In the genomic region with DNA sequence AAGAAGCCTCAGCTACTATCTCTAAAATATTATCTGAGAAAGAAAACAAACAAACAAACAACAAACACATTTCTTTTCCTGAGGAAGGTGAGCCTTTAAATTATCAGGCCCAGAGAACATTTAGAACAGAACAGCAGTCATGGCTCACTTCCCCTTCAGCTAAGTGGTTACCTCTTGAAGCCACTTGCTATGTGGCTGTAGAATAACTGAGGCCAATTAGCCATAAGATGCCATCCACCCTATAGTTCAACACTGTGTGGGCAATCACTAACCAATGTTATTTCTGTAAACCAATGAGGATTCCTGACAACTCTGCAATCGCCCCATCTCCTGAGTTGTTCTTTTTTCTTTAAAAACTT, we compare ENCODE assay signal across 8 cellular contexts. TPM values are rescaled to one million over a fixed set of nuclear protein-coding genes. Genes with fewer than 3 reads are reported as not detected.
DNase-seq lines count a peak whose midpoint lies in the region; TF ChIP-seq lines count a peak whose summit lies in the region.

No MANE protein-coding gene starts in this region.

- H3K79me2 ChIP-seq in PC-9 (ENCODE audit: low read depth): peaks cover 10% of the 10 kb centered on the region

- DNase-seq in activated naive CD4-positive, alpha-beta T cell treated with Interleukin-2 at 50 U/mL for 16 hours: no peak
- DNase-seq in PC-9: peak in 1 of 2 experiments; percentile 40
- DNase-seq in esophagus squamous epithelium (lab: John Stamatoyannopoulos, UW): no peak
- no peak for DNase-seq in tibial artery
- DNase-seq in GF-D8 (lab: John Stamatoyannopoulos, UW): no peak
- DNase-seq in globus pallidus (ENCODE audit: low spot score): no peak
- no peak for DNase-seq in islet precursor cell

- peak overlapping the region; percentile 95 for H3K4me2 ChIP-seq in PC-9

- 86 to 87% methylated on average over 1 of the region's 1 CpG for WGBS in esophagus squamous epithelium, 2 donors

- H3K9me3 ChIP-seq in PC-9 (ENCODE audit: insufficient read depth, low read depth) (no peaks in the 10 kb centered on the region), esophagus squamous epithelium (no peaks in the 10 kb centered on the region), tibial artery (no peaks in the 10 kb centered on the region)

- peaks cover 72% of the 10 kb centered on the region for H3K4me1 Mint-ChIP-seq in activated naive CD4-positive, alpha-beta T cell treated with anti-CD3 and anti-CD28 coated beads, Interleukin-2, amount 50 U/mL, for 24 hours

- H2AFZ ChIP-seq in PC-9: no peak overlapping the region

- H3K27me3 ChIP-seq in PC-9 (ENCODE audit: insufficient read depth, low read depth): no peaks in the 10 kb centered on the region
- no peaks in the 10 kb centered on the region for H3K27me3 ChIP-seq in esophagus squamous epithelium
- no peaks in the 10 kb centered on the region for H3K27me3 ChIP-seq in tibial artery

- H3K4me1 ChIP-seq in PC-9 (replicated peaks; ENCODE audit: insufficient read depth) (peaks cover 69% of the 10 kb centered on the region), esophagus squamous epithelium (peaks cover 28 to 80% (median 59%) of the 10 kb centered on the region in 3 donors), tibial artery (peaks cover 0 to 63% (median 49%) of the 10 kb centered on the region in 4 donors)

- H3F3A ChIP-seq in PC-9 (ENCODE audit: insufficient read depth, low read depth): peaks cover 84% of the 10 kb centered on the region

- H3K4me3 Mint-ChIP-seq in activated naive CD4-positive, alpha-beta T cell treated with anti-CD3 and anti-CD28 coated beads, Interleukin-2, amount 50 U/mL, for 24 hours: peak overlapping the region; percentile 65

- no peak for TF ChIP-seq CTCF in PC-9 (conservative IDR thresholded peaks at IDR 0.05)
- no peak for TF ChIP-seq CTCF in esophagus squamous epithelium (IDR thresholded peaks at IDR 0.05)
- TF ChIP-seq CTCF in tibial artery (IDR thresholded peaks at IDR 0.05): no peak

- H3K4me3 ChIP-seq in PC-9: no peak overlapping the region
- H3K4me3 ChIP-seq in esophagus squamous epithelium: no peak overlapping the region
- no peak overlapping the region for H3K4me3 ChIP-seq in tibial artery

- POLR2A ChIA-PET in PC-9 (lab: Charles Lee; ENCODE audit: unreplicated experiment): interaction anchor here (0.6 to 0.7 kb wide), 2 partner anchors 486 to 551 kb away, joined by 6 read pairs; no protein-coding TSS in a partner anchor

- intact Hi-C loops in PC-9 (cut with micrococcal nuclease; ENCODE audit: unreplicated experiment): loop anchor here (2.0 to 10.0 kb wide), 4 partner anchors 57 to 611 kb away; no protein-coding TSS in a partner anchor
- intact Hi-C loops in esophagus squamous epithelium (cut with DNase I): no loop called here
- intact Hi-C loops in tibial artery (cut with DNase I; ENCODE audit: low total_unique reads): no loop called here

- H3K27ac Mint-ChIP-seq in activated naive CD4-positive, alpha-beta T cell treated with anti-CD3 and anti-CD28 coated beads, Interleukin-2, amount 50 U/mL, for 24 hours: peak overlapping the region; percentile 80

- H4K20me1 ChIP-seq in PC-9 (ENCODE audit: insufficient read depth): peaks cover 2% of the 10 kb centered on the region; the same call in 1 of the 2 replicates

- H3K27me3 Mint-ChIP-seq in activated naive CD4-positive, alpha-beta T cell treated with anti-CD3 and anti-CD28 coated beads, Interleukin-2, amount 50 U/mL, for 24 hours: no peaks in the 10 kb centered on the region

- H3K36me3 ChIP-seq in PC-9 (ENCODE audit: low read depth) (peaks cover 5% of the 10 kb centered on the region), esophagus squamous epithelium (peaks cover 0 to 4% (median 0%) of the 10 kb centered on the region in 3 donors), tibial artery (no peaks in the 10 kb centered on the region)

- H3K9me2 ChIP-seq in PC-9 (ENCODE audit: insufficient read depth): no peaks in the 10 kb centered on the region

- TF ChIP-seq POLR2A in esophagus squamous epithelium (IDR thresholded peaks at IDR 0.05): no peak

- CTCF ChIA-PET in PC-9 (lab: Charles Lee): interaction anchor here (0.5 kb wide), 1 partner anchor 35 kb away, joined by 4 read pairs; no protein-coding TSS in a partner anchor

- no peaks in the 10 kb centered on the region for H3K9me3 Mint-ChIP-seq in activated naive CD4-positive, alpha-beta T cell treated with anti-CD3 and anti-CD28 coated beads, Interleukin-2, amount 50 U/mL, for 24 hours

- H3K36me3 Mint-ChIP-seq in activated naive CD4-positive, alpha-beta T cell treated with anti-CD3 and anti-CD28 coated beads, Interleukin-2, amount 50 U/mL, for 24 hours: peaks cover 6% of the 10 kb centered on the region

- H3K27ac ChIP-seq in PC-9: peak overlapping the region; percentile 98
- H3K27ac ChIP-seq in esophagus squamous epithelium: peak overlapping the region; percentile 89 to 98 (median 95)
- H3K27ac ChIP-seq in tibial artery: peak overlapping the region; percentile 88 to 91

- BruUV-seq in PC-9 (replicated peaks; lab: Mats Ljungman, UMichigan): TSS peak; percentile 12

RNA-seq across cellular contexts. Expression of a gene that starts 3.7 kb away (rescaled TPM):
- 119 and 185 TPM in 2 replicates for total RNA-seq in PC-9 (2021)
- 100 to 1,000 TPM in 1 of 4 donors, 10 to 100 TPM in 3; 21.5 to 178 (median 49.6) TPM for total RNA-seq in esophagus squamous epithelium

RNA-seq across cellular contexts. Expression of a gene that starts 50.1 kb away (rescaled TPM):
- 0.90 and 2.5 TPM in 2 replicates for total RNA-seq in PC-9 (2021)
- total RNA-seq in esophagus squamous epithelium: 1 to 10 TPM in 2 of 4 donors, under 1 TPM in 2; 0.57 to 2.3 (median 1.0) TPM

RNA-seq across cellular contexts. Expression of a gene that starts 56.5 kb away (rescaled TPM):
- total RNA-seq in PC-9 (2021): 0.24 TPM in 1 of 2 replicates, not detected in the other
- not detected for total RNA-seq in esophagus squamous epithelium
